Comparison of ENCODE assay signal across 12 cellular contexts in genomic region chr5:142057697-142058056, GRCh38.
"Had no signal": no experiment of that assay in that cellular context is flagged by ENCODE, and none has a peak within 500 bp of the region (broad histone marks: within the 10 kb centered on the region; RNA-seq: fewer than 3 reads in every experiment).

No MANE protein-coding gene starts in this region.

- H3K27ac Mint-ChIP-seq: activated B cell treated with CpG ODN at 0.5 μM for 24 hours; activated CD4-positive, alpha-beta T cell treated with anti-CD3 and anti-CD28 coated beads, Interleukin-2, amount 10 ng/mL, durations not matched to agents 24 days and 14 days; activated naive CD4-positive, alpha-beta T cell treated with anti-CD3 and anti-CD28 coated beads for 36 hours; activated T-helper 17 cell treated with anti-CD3 and anti-CD28 coated beads, Interleukin-2, amount 50 U/mL, for 72 hours; stimulated activated naive CD8-positive, alpha-beta T cell treated with anti-CD3 and anti-CD28 coated beads, Interleukin-15, amount 100 ng/mL, for 72 hours had no signal

- H3K4me3 Mint-ChIP-seq: activated B cell treated with CpG ODN at 0.5 μM for 24 hours; activated CD4-positive, alpha-beta T cell treated with anti-CD3 and anti-CD28 coated beads, Interleukin-2, amount 10 ng/mL, durations not matched to agents 24 days and 14 days; activated naive CD4-positive, alpha-beta T cell treated with anti-CD3 and anti-CD28 coated beads for 36 hours; activated T-helper 17 cell treated with anti-CD3 and anti-CD28 coated beads, Interleukin-2, amount 50 U/mL, for 72 hours; stimulated activated naive CD8-positive, alpha-beta T cell treated with anti-CD3 and anti-CD28 coated beads, Interleukin-15, amount 100 ng/mL, for 72 hours had no signal

- H3K27ac ChIP-seq: ovary, uterus had no signal

- H3K9me3 Mint-ChIP-seq: activated B cell treated with CpG ODN at 0.5 μM for 24 hours; activated CD4-positive, alpha-beta T cell treated with anti-CD3 and anti-CD28 coated beads, Interleukin-2, amount 10 ng/mL, durations not matched to agents 24 days and 14 days; activated naive CD4-positive, alpha-beta T cell treated with anti-CD3 and anti-CD28 coated beads for 36 hours; activated T-helper 17 cell treated with anti-CD3 and anti-CD28 coated beads, Interleukin-2, amount 50 U/mL, for 72 hours; stimulated activated naive CD8-positive, alpha-beta T cell treated with anti-CD3 and anti-CD28 coated beads, Interleukin-15, amount 100 ng/mL, for 72 hours had no signal

- H3K27me3 Mint-ChIP-seq: activated CD4-positive, alpha-beta T cell treated with anti-CD3 and anti-CD28 coated beads, Interleukin-2, amount 10 ng/mL, durations not matched to agents 24 days and 14 days; activated T-helper 17 cell treated with anti-CD3 and anti-CD28 coated beads, Interleukin-2, amount 50 U/mL, for 72 hours; stimulated activated naive CD8-positive, alpha-beta T cell treated with anti-CD3 and anti-CD28 coated beads, Interleukin-15, amount 100 ng/mL, for 72 hours had no signal

- DNase-seq: activated B cell treated with CpG ODN at 0.5 μM for 24 hours; activated CD4-positive, alpha-beta T cell treated with anti-CD3 and anti-CD28 coated beads, Interleukin-2, amount 10 ng/mL, durations not matched to agents 24 days and 14 days; activated CD8-positive, alpha-beta memory T cell treated with anti-CD3 and anti-CD28 coated beads for 24 hours; activated naive CD4-positive, alpha-beta T cell treated with anti-CD3 and anti-CD28 coated beads for 36 hours; foreskin melanocyte; kidney; ovary; retina; stimulated activated CD4-positive, alpha-beta T cell treated with anti-CD3 and anti-CD28 coated beads, Interleukin-4, amount 100 ng/mL, for 4 hours; stimulated activated naive CD8-positive, alpha-beta T cell treated with anti-CD3 and anti-CD28 coated beads, Interleukin-15, amount 100 ng/mL, for 72 hours; uterus had no signal

- H3K4me3 ChIP-seq: ovary, uterus had no signal

- H3K9me3 ChIP-seq: ovary, uterus had no signal

- ATAC-seq: activated T-helper 17 cell treated with anti-CD3 and anti-CD28 coated beads, Interleukin-2, amount 50 U/mL, for 72 hours; stimulated activated naive CD8-positive, alpha-beta T cell treated with anti-CD3 and anti-CD28 coated beads, Interleukin-15, amount 100 ng/mL, for 72 hours had no signal

- H3K27me3 ChIP-seq: ovary, uterus had no signal

- H3K36me3 ChIP-seq: ovary, uterus had no signal

- H3K4me1 Mint-ChIP-seq: activated B cell treated with CpG ODN at 0.5 μM for 24 hours had no signal

- H3K4me1 ChIP-seq: uterus had no signal
